In the genomic region with DNA sequence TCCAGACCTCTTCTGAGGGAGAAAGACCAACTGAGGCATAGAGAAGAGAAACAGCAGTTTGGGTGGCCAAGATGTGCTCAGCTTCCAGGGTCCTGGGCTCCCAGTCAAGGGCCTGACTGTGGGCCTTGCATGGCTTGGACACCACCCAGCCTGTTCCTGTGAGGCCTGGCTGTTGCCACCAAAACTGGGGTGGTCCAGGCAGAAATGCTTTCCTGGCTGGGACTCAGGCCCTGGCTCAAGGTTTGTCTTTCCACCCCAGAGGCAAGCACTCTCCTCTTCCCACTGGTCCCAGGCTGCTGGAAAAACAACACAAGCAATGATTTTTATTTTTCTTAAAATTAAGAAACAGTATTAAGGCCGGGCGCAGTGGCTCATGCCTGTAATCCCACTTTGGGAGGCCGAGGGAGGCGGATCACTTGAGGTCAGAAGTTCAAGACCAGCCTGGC, we compare ENCODE assay signal across 1 cellular context.
TF ChIP-seq lines count a peak whose summit lies in the region.

No MANE protein-coding gene starts in this region.

TF ChIP-seq in GM23338, 12 proteins besides CTCF, POLR2A, EP300 and RAD21 (continued from another document):
- TF ChIP-seq ZNF462 (CRISPR knock-in tag; IDR thresholded peaks at IDR 0.05) = no peak
- no peak for TF ChIP-seq REST (IDR thresholded peaks at IDR 0.05; ENCODE audit: unreplicated experiment)
- TF ChIP-seq NANOG (IDR thresholded peaks at IDR 0.05; ENCODE audit: borderline replicate concordance) = no peak
- no peak for TF ChIP-seq ZNF331 (CRISPR knock-in tag; IDR thresholded peaks at IDR 0.05; ENCODE audit: low read depth)
- TF ChIP-seq CREB1 (CRISPR knock-in tag; IDR thresholded peaks at IDR 0.05; ENCODE audit: low read depth) = no peak
- TF ChIP-seq EZH2phosphoT487 (IDR thresholded peaks at IDR 0.05; ENCODE audit: unreplicated experiment) = no peak
- no peak for TF ChIP-seq ETS1 (IDR thresholded peaks at IDR 0.05)
- TF ChIP-seq JUNB (IDR thresholded peaks at IDR 0.05; ENCODE audit: unreplicated experiment) = no peak
- no peak for TF ChIP-seq ZNF114 (CRISPR knock-in tag; IDR thresholded peaks at IDR 0.05)
